Comparison of ENCODE assay signal across 14 cellular contexts in the genomic region with DNA sequence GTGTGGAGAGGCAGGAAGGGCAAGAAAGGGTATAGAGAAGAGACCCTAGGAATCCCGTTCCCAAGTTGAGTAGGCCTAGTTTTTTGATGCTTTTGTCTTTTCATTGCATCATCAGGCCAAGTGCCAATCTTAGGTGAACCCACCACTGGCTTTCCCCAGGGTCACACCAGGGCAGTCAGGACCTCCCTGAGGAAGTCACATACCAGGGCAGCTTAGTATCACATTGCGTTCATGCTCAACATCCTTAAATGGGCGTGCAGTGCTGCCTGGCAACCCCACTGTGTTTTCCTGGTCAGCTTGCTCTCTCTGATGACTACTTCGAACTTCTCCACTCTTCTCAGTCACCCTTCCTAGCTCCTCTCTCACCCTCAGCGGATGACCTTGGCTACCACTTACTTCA. TPM values are rescaled to one million over a fixed set of nuclear protein-coding genes. Genes with fewer than 3 reads are reported as not detected.
DNase-seq lines count a peak whose midpoint lies in the region; ATAC-seq and TF ChIP-seq lines count a peak whose summit lies in the region.
"Had no signal": no experiment of that assay in that cellular context is flagged by ENCODE, and none has a peak within 500 bp of the region (broad histone marks: within the 10 kb centered on the region; RNA-seq: fewer than 3 reads in every experiment).

No MANE protein-coding gene starts in this region.

- CTCF ChIA-PET in WTC11 (lab: Charles Lee) (interaction anchor here (0.6 to 10.9 kb wide), 7 partner anchors 11 to 168 kb away, joined by 3 to 219 read pairs (median 6); partner anchors contain the start of genes AQP6 and SMARCD1), OCI-LY7 (lab: Charles Lee; ENCODE audit: unreplicated experiment) (no interaction called here)
- CTCF ChIA-PET in CD8-positive, alpha-beta T cell (lab: Charles Lee): interaction anchor here (0.6 to 16.2 kb wide), 9 partner anchors 8 to 109 kb away, joined by 3 to 191 read pairs (median 4); no protein-coding TSS in a partner anchor

- H3K9me3 ChIP-seq in cardiac muscle cell (ENCODE audit: low read depth): no peaks in the 10 kb centered on the region
- no peaks in the 10 kb centered on the region for H3K9me3 ChIP-seq in left ventricle myocardium inferior (replicated peaks)
- H3K9me3 ChIP-seq in upper lobe of right lung: no peaks in the 10 kb centered on the region
- H3K9me3 ChIP-seq in OCI-LY7 (ENCODE audit: low read length): no peaks in the 10 kb centered on the region
- H3K9me3 ChIP-seq in CD8-positive, alpha-beta T cell (ENCODE audit: low read length): no peaks in the 10 kb centered on the region
- H3K9me3 ChIP-seq: psoas muscle had no signal

- H3K36me3 Mint-ChIP-seq in WTC11: no peaks in the 10 kb centered on the region
- H3K36me3 Mint-ChIP-seq in CD8-positive, alpha-beta T cell: no peaks in the 10 kb centered on the region
- peaks cover under 1% of the 10 kb centered on the region for H3K36me3 Mint-ChIP-seq in activated naive CD8-positive, alpha-beta T cell treated with anti-CD3 and anti-CD28 coated beads for 36 hours
- H3K36me3 Mint-ChIP-seq: activated naive CD4-positive, alpha-beta T cell treated with anti-CD3 and anti-CD28 coated beads, Interleukin-2, amount 50 U/mL, for 24 hours; CD14-positive monocyte had no signal

- H3K27me3 Mint-ChIP-seq in WTC11 (ENCODE audit: low read depth): peaks cover 2% of the 10 kb centered on the region
- H3K27me3 Mint-ChIP-seq in CD8-positive, alpha-beta T cell (ENCODE audit: low read depth): no peaks in the 10 kb centered on the region
- H3K27me3 Mint-ChIP-seq in activated naive CD8-positive, alpha-beta T cell treated with anti-CD3 and anti-CD28 coated beads for 36 hours: no peaks in the 10 kb centered on the region

- no peak overlapping the region for H3K4me3 Mint-ChIP-seq in WTC11
- no peak overlapping the region for H3K4me3 Mint-ChIP-seq in CD8-positive, alpha-beta T cell
- H3K4me3 Mint-ChIP-seq in activated naive CD8-positive, alpha-beta T cell treated with anti-CD3 and anti-CD28 coated beads for 36 hours: no peak overlapping the region
- H3K4me3 Mint-ChIP-seq: activated naive CD4-positive, alpha-beta T cell treated with anti-CD3 and anti-CD28 coated beads, Interleukin-2, amount 50 U/mL, for 24 hours; CD14-positive monocyte; T-helper 1 cell treated with Interleukin-12 subunit alpha and Interleukin-12 subunit beta and Interleukin-4 antibody, amounts not matched to agents 30 μg/mL and 1 μg/mL, for 36 hours had no signal

- TF ChIP-seq CTCF in cardiac muscle cell (IDR thresholded peaks at IDR 0.05; ENCODE audit: low read depth, low read length): no peak
- TF ChIP-seq CTCF in left ventricle myocardium inferior (IDR thresholded peaks at IDR 0.05; ENCODE audit: borderline replicate concordance): no peak
- no peak for TF ChIP-seq CTCF in WTC11 (IDR thresholded peaks at IDR 0.05)
- no peak for TF ChIP-seq CTCF in upper lobe of right lung (IDR thresholded peaks at IDR 0.05)
- no peak for TF ChIP-seq CTCF in OCI-LY7 (conservative IDR thresholded peaks at IDR 0.05; ENCODE audit: low read length)
- TF ChIP-seq CTCF in CD8-positive, alpha-beta T cell (IDR thresholded peaks at IDR 0.05): no peak

- intact Hi-C loops in left ventricle myocardium inferior (cut with micrococcal nuclease) (no loop called here), upper lobe of right lung (cut with DNase I) (no loop called here), OCI-LY7 (cut with micrococcal nuclease; ENCODE audit: unreplicated experiment) (no loop called here)
- intact Hi-C loops in CD8-positive, alpha-beta T cell (cut with DNase I, micrococcal nuclease): no loop called here

- H4K20me1 ChIP-seq in OCI-LY7 (ENCODE audit: insufficient read depth, low read length): no peaks in the 10 kb centered on the region

- no peaks in the 10 kb centered on the region for H3K9me2 ChIP-seq in OCI-LY7 (ENCODE audit: insufficient read depth, low read length)

- H3K27me3 ChIP-seq in cardiac muscle cell (no peaks in the 10 kb centered on the region), left ventricle myocardium inferior (ENCODE audit: low read depth) (peaks cover 8% of the 10 kb centered on the region), upper lobe of right lung (no peaks in the 10 kb centered on the region)
- H3K27me3 ChIP-seq in CD8-positive, alpha-beta T cell (ENCODE audit: insufficient read depth, low read length): no peaks in the 10 kb centered on the region

- no peaks in the 10 kb centered on the region for H3K4me1 ChIP-seq in cardiac muscle cell (ENCODE audit: low read depth)
- H3K4me1 ChIP-seq in left ventricle myocardium inferior: peaks cover 15% of the 10 kb centered on the region
- no peaks in the 10 kb centered on the region for H3K4me1 ChIP-seq in upper lobe of right lung
- peaks cover 12% of the 10 kb centered on the region for H3K4me1 ChIP-seq in OCI-LY7 (ENCODE audit: insufficient read depth, low read length, poor library complexity, severe bottlenecking)
- no peaks in the 10 kb centered on the region for H3K4me1 ChIP-seq in CD8-positive, alpha-beta T cell (ENCODE audit: insufficient read depth, low read length)
- H3K4me1 ChIP-seq: psoas muscle had no signal

- H3K27ac Mint-ChIP-seq in WTC11: no peak overlapping the region
- H3K27ac Mint-ChIP-seq in CD8-positive, alpha-beta T cell: no peak overlapping the region
- no peak overlapping the region for H3K27ac Mint-ChIP-seq in activated naive CD8-positive, alpha-beta T cell treated with anti-CD3 and anti-CD28 coated beads for 36 hours
- H3K27ac Mint-ChIP-seq: activated naive CD4-positive, alpha-beta T cell treated with anti-CD3 and anti-CD28 coated beads, Interleukin-2, amount 50 U/mL, for 24 hours; T-helper 1 cell treated with Interleukin-12 subunit alpha and Interleukin-12 subunit beta and Interleukin-4 antibody, amounts not matched to agents 30 μg/mL and 1 μg/mL, for 36 hours had no signal

- no peak overlapping the region for H2AFZ ChIP-seq in OCI-LY7 (ENCODE audit: low read length)

- no peak overlapping the region for H3K4me2 ChIP-seq in OCI-LY7 (ENCODE audit: low read length)

- no peak overlapping the region for H3K4me3 ChIP-seq in cardiac muscle cell
- no peak overlapping the region for H3K4me3 ChIP-seq in left ventricle myocardium inferior
- no peak overlapping the region for H3K4me3 ChIP-seq in upper lobe of right lung
- H3K4me3 ChIP-seq in OCI-LY7 (ENCODE audit: low read depth, low read length, poor library complexity, severe bottlenecking): no peak overlapping the region
- H3K4me3 ChIP-seq in CD8-positive, alpha-beta T cell (ENCODE audit: low read depth, low read length): no peak overlapping the region
- H3K4me3 ChIP-seq: psoas muscle had no signal

- no TSS peak for BruUV-seq in OCI-LY7 (replicated peaks; lab: Mats Ljungman, UMichigan)

- DNase-seq in cardiac muscle cell (ENCODE audit: low read depth in 1 of 2, low spot score in 1 of 2): peak; percentile 78 to 86
- no peak for DNase-seq in left ventricle myocardium inferior
- no peak for DNase-seq in WTC11 (ENCODE audit: low spot score)
- peak; percentile 52 for DNase-seq in iPS-NIHi11 (ENCODE audit: low spot score)
- DNase-seq in upper lobe of right lung: no peak
- DNase-seq in OCI-LY7 (ENCODE audit: low spot score): no peak
- no peak for DNase-seq in CD8-positive, alpha-beta T cell
- no peak for DNase-seq in activated naive CD8-positive, alpha-beta T cell treated with anti-CD3 and anti-CD28 coated beads for 36 hours
- DNase-seq: hippocampal formation, NCI-H1105 treated with DMSO at 0.1 percent for 48 hours, psoas muscle had no signal

- POLR2A ChIA-PET in WTC11 (lab: Charles Lee): no interaction called here
- POLR2A ChIA-PET in OCI-LY7 (lab: Charles Lee): no interaction called here
- POLR2A ChIA-PET in CD8-positive, alpha-beta T cell (lab: Charles Lee): no interaction called here

- no peaks in the 10 kb centered on the region for H3K36me3 ChIP-seq in cardiac muscle cell
- no peaks in the 10 kb centered on the region for H3K36me3 ChIP-seq in left ventricle myocardium inferior
- H3K36me3 ChIP-seq in upper lobe of right lung: no peaks in the 10 kb centered on the region
- H3K36me3 ChIP-seq in OCI-LY7 (ENCODE audit: insufficient read depth, low read length): no peaks in the 10 kb centered on the region
- H3K36me3 ChIP-seq in CD8-positive, alpha-beta T cell (ENCODE audit: insufficient read depth, low read length): no peaks in the 10 kb centered on the region

- H3K27ac ChIP-seq in cardiac muscle cell (peak overlapping the region; percentile 8), left ventricle myocardium inferior (replicated peaks) (no peak overlapping the region), upper lobe of right lung (no peak overlapping the region), OCI-LY7 (ENCODE audit: low read depth, low read length, poor library complexity, severe bottlenecking) (no peak overlapping the region)
- no peak overlapping the region for H3K27ac ChIP-seq in CD8-positive, alpha-beta T cell (ENCODE audit: low read depth, low read length)
- H3K27ac ChIP-seq: psoas muscle had no signal

- peaks cover 10% of the 10 kb centered on the region for H3K4me1 Mint-ChIP-seq in WTC11
- peaks cover 10% of the 10 kb centered on the region for H3K4me1 Mint-ChIP-seq in CD8-positive, alpha-beta T cell (ENCODE audit: low read depth)
- H3K4me1 Mint-ChIP-seq in activated naive CD8-positive, alpha-beta T cell treated with anti-CD3 and anti-CD28 coated beads for 36 hours: peaks cover 8% of the 10 kb centered on the region

- ATAC-seq in WTC11 (peak; percentile 77), upper lobe of right lung (peak; percentile 27)
- ATAC-seq in CD8-positive, alpha-beta T cell: no peak

- H3K9me3 Mint-ChIP-seq in WTC11: no peaks in the 10 kb centered on the region
- no peaks in the 10 kb centered on the region for H3K9me3 Mint-ChIP-seq in CD8-positive, alpha-beta T cell
- no peaks in the 10 kb centered on the region for H3K9me3 Mint-ChIP-seq in activated naive CD8-positive, alpha-beta T cell treated with anti-CD3 and anti-CD28 coated beads for 36 hours
- H3K9me3 Mint-ChIP-seq: activated naive CD4-positive, alpha-beta T cell treated with anti-CD3 and anti-CD28 coated beads, Interleukin-2, amount 50 U/mL, for 24 hours; T-helper 1 cell treated with Interleukin-12 subunit alpha and Interleukin-12 subunit beta and Interleukin-4 antibody, amounts not matched to agents 30 μg/mL and 1 μg/mL, for 36 hours had no signal

- H3K79me2 ChIP-seq in OCI-LY7 (ENCODE audit: insufficient read depth, low read depth, low read length): no peaks in the 10 kb centered on the region

RNA-seq across cellular contexts. Expression of gene ASIC1, which starts 9.0 kb away (rescaled TPM):
- 5.0 and 7.0 TPM in 2 replicates for total RNA-seq in cardiac muscle cell
- polyA plus RNA-seq in cardiac muscle cell: 4.6 and 6.9 TPM in 2 replicates
- 0.96 TPM for total RNA-seq in left ventricle myocardium inferior
- 3.9 to 4.9 TPM (median 4.5 TPM) in 3 replicates for total RNA-seq in WTC11 (2021)
- 0.35 TPM for total RNA-seq in upper lobe of right lung
- total RNA-seq in OCI-LY7 (2014; rRNA removed; shearing (Covaris generic)): 0.05 TPM in 1 of 2 replicates, not detected in the other
- 0.57 and 0.59 TPM in 2 replicates for total RNA-seq in OCI-LY7 (2022)
- total RNA-seq in CD8-positive, alpha-beta T cell: 1 to 10 TPM; 2.9 to 3.8 TPM
- total RNA-seq in activated naive CD8-positive, alpha-beta T cell treated with anti-CD3 and anti-CD28 coated beads for 36 hours: 10 to 100 TPM; 10.8 TPM
- polyA plus RNA-seq: CD14-positive monocyte had no signal

RNA-seq across cellular contexts. Expression of gene SMARCD1, which starts 18.7 kb away (rescaled TPM):
- total RNA-seq in cardiac muscle cell: 97.8 and 108 TPM in 2 replicates
- polyA plus RNA-seq in cardiac muscle cell: 40.7 and 45.1 TPM in 2 replicates
- 15.4 TPM for total RNA-seq in left ventricle myocardium inferior
- total RNA-seq in WTC11 (2021): 150 to 165 TPM (median 152 TPM) in 3 replicates
- 44.0 TPM for total RNA-seq in upper lobe of right lung
- 117 and 134 TPM in 2 replicates for total RNA-seq in OCI-LY7 (2014; rRNA removed; shearing (Covaris generic))
- total RNA-seq in OCI-LY7 (2022): 92.8 and 109 TPM in 2 replicates
- total RNA-seq in CD8-positive, alpha-beta T cell: 10 to 100 TPM; 90.2 to 92.1 TPM
- total RNA-seq in activated naive CD8-positive, alpha-beta T cell treated with anti-CD3 and anti-CD28 coated beads for 36 hours: 10 to 100 TPM; 65.8 to 74.8 TPM

RNA-seq across cellular contexts. Expression of gene GPD1, which starts 37.4 kb away (rescaled TPM):
- 1.7 and 3.4 TPM in 2 replicates for total RNA-seq in cardiac muscle cell
- 2.5 and 4.3 TPM in 2 replicates for polyA plus RNA-seq in cardiac muscle cell
- 9.0 TPM for total RNA-seq in left ventricle myocardium inferior
- total RNA-seq in WTC11 (2021): 0.39 to 0.77 TPM (median 0.62 TPM) in 3 replicates
- total RNA-seq in upper lobe of right lung: 32.9 TPM
- total RNA-seq in OCI-LY7 (2014; rRNA removed; shearing (Covaris generic)): 0.31 and 0.47 TPM in 2 replicates
- 0.31 and 1.2 TPM in 2 replicates for total RNA-seq in OCI-LY7 (2022)
- under 1 TPM; 0.24 to 0.50 TPM for total RNA-seq in CD8-positive, alpha-beta T cell
- total RNA-seq in activated naive CD8-positive, alpha-beta T cell treated with anti-CD3 and anti-CD28 coated beads for 36 hours: under 1 TPM; 0.39 to 0.86 TPM
- polyA plus RNA-seq: CD14-positive monocyte had no signal

RNA-seq across cellular contexts. Expression of gene RACGAP1, which starts 41.1 kb away (rescaled TPM):
- total RNA-seq in cardiac muscle cell (10.4 and 63.9 TPM in 2 replicates), left ventricle myocardium inferior (5.4 TPM), WTC11 (2021) (76.6 to 87.7 TPM (median 77.3 TPM) in 3 replicates), upper lobe of right lung (10.8 TPM), OCI-LY7 (2022) (93.6 and 104 TPM in 2 replicates)
- polyA plus RNA-seq in cardiac muscle cell: 13.4 and 57.3 TPM in 2 replicates
- 69.6 and 75.3 TPM in 2 replicates for total RNA-seq in OCI-LY7 (2014; rRNA removed; shearing (Covaris generic))
- 1 to 10 TPM; 2.2 to 2.8 TPM for total RNA-seq in CD8-positive, alpha-beta T cell
- total RNA-seq in activated naive CD8-positive, alpha-beta T cell treated with anti-CD3 and anti-CD28 coated beads for 36 hours: 100 to 1,000 TPM; 111 to 119 TPM

RNA-seq across cellular contexts. Expression of gene COX14, which starts 45.6 kb away (rescaled TPM):
- total RNA-seq in cardiac muscle cell (43.9 and 105 TPM in 2 replicates), left ventricle myocardium inferior (195 TPM), WTC11 (2021) (34.0 to 41.4 TPM (median 40.4 TPM) in 3 replicates), upper lobe of right lung (68.5 TPM), OCI-LY7 (2022) (48.2 and 54.3 TPM in 2 replicates)
- polyA plus RNA-seq in cardiac muscle cell: 234 and 265 TPM in 2 replicates
- total RNA-seq in OCI-LY7 (2014; rRNA removed; shearing (Covaris generic)): 51.4 and 57.4 TPM in 2 replicates
- 10 to 100 TPM; 42.2 to 43.3 TPM for total RNA-seq in CD8-positive, alpha-beta T cell
- total RNA-seq in activated naive CD8-positive, alpha-beta T cell treated with anti-CD3 and anti-CD28 coated beads for 36 hours: 10 to 100 TPM; 48.3 to 49.2 TPM

Comparison
In these comparisons a context has a peak if more than half of its experiments do, and no peak if none do; other contexts are left out.
1. DNase-seq: peak in cardiac muscle cell (2 of 2) and iPS-NIHi11 (single experiment); none in left ventricle myocardium inferior (single experiment), WTC11 (single experiment), upper lobe of right lung (single experiment), OCI-LY7 (single experiment), CD8-positive, alpha-beta T cell (0 of 7) and activated naive CD8-positive, alpha-beta T cell treated with anti-CD3 and anti-CD28 coated beads for 36 hours (single experiment).